ENCODE assay signal across 9 cellular contexts in the genomic region with DNA sequence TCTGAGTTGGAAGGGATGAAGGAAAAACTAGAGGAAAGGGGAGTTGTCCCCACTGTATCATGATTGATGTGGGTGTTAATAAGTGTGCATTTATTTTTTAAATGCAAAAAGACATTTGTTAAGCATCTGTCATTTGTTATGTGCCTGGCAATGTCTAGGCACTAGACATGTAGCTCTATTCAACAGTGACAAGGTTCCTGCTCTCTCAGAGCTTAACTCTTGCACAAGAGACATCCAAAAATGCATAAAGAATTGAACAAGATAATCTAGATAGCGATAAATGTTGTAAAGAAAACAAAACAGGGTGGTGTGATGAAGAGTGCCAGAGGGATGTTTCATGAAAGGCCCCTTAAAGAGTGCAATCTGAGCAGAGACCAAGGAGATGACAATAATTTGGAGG.
"Had no signal": no experiment of that assay in that cellular context is flagged by ENCODE, and none has a peak within 500 bp of the region (broad histone marks: within the 10 kb centered on the region; RNA-seq: fewer than 3 reads in every experiment).

No MANE protein-coding gene starts in this region.

- H3K9ac ChIP-seq: GM23248 had no signal

- DNase-seq: GM23248, GOT3, H7, HFFc6, IMR-90 had no signal

- H3K4me3 ChIP-seq: GM23248, HAP-1, K562 had no signal

- H3K27ac ChIP-seq: GM23248, HL-60 had no signal

- H3K36me3 ChIP-seq: HAP-1 had no signal

- H3K4me1 ChIP-seq: HAP-1 had no signal

- H3K9me3 ChIP-seq: HAP-1 had no signal

- ATAC-seq: HCT116, K562 had no signal
